In the genomic region with DNA sequence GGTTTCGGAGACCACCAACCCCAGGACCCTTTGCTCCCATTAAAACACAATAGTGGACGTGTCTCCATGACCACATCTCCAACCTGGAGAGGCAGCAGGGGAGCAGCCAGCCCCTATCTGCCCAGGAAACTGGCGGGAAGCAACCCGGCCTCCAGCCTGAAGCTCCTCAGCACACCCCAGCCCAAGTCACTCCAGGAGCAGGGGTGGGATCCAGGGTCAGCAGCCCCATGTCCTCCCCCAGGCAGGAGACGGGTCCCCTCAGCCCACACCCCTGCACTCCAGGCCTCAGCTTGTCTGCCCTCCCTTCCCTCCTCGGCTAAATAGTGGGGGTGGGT, we compare ENCODE assay signal across 9 cellular contexts. TPM values are rescaled to one million over a fixed set of nuclear protein-coding genes. Genes with fewer than 3 reads are reported as not detected.
DNase-seq lines count a peak whose midpoint lies in the region; ATAC-seq and TF ChIP-seq lines count a peak whose summit lies in the region.
"Had no signal": no experiment of that assay in that cellular context is flagged by ENCODE, and none has a peak within 500 bp of the region (broad histone marks: within the 10 kb centered on the region; RNA-seq: fewer than 3 reads in every experiment).

No MANE protein-coding gene starts in this region.

- no peak overlapping the region for H3K27ac ChIP-seq in breast epithelium
- no peak overlapping the region for H3K27ac ChIP-seq in substantia nigra (ENCODE audit: low read depth, low read length, poor library complexity, severe bottlenecking)

- BruUV-seq in Caco-2 (replicated peaks; lab: Mats Ljungman, UMichigan), result TSS peak; percentile 51

- TF ChIP-seq CTCF in Caco-2 (IDR thresholded peaks at IDR 0.05; ENCODE audit: insufficient read depth in 1 of 2, low read depth in 1 of 2, low read length in 1 of 2, severe bottlenecking in 1 of 2, unreplicated experiment in 1 of 2) (no peak), breast epithelium (IDR thresholded peaks at IDR 0.05) (no peak)

- no peaks in the 10 kb centered on the region for H3K9me3 Mint-ChIP-seq in Caco-2 (ENCODE audit: unreplicated experiment)
- no peaks in the 10 kb centered on the region for H3K9me3 Mint-ChIP-seq in natural killer cell treated with Interleukin-12 subunit alpha and Interleukin-12 subunit beta and Interleukin-15 and Interleukin-18, amount 100 ng/mL, for 72 hours

- H3K4me1 ChIP-seq in Caco-2 (peaks cover 53% of the 10 kb centered on the region), breast epithelium (peaks cover 0 to 9% of the 10 kb centered on the region in 2 donors)

- DNase-seq in Caco-2 (no peak), breast epithelium (ENCODE audit: low spot score in 2 of 2) (no peak), putamen (ENCODE audit: low spot score) (no peak), substantia nigra (lab: John Stamatoyannopoulos, UW) (no peak), NCI-H2081 treated with DMSO at 0.1 percent for 48 hours (lab: John Stamatoyannopoulos, UW) (no peak)
- no peak for DNase-seq in natural killer cell treated with Interleukin-12 subunit alpha and Interleukin-12 subunit beta and Interleukin-15 and Interleukin-18, amount 100 ng/mL, for 72 hours (ENCODE audit: low spot score)
- DNase-seq: NCI-H524 treated with DMSO at 0.1 percent for 48 hours had no signal

- no peak for TF ChIP-seq POLR2A in breast epithelium (IDR thresholded peaks at IDR 0.05)

- POLR2A ChIA-PET in Caco-2 (lab: Charles Lee), result no interaction called here

- H3K27me3 ChIP-seq in Caco-2 (replicated peaks; ENCODE audit: control insufficient read depth, insufficient read depth, low read length) (no peaks in the 10 kb centered on the region), breast epithelium (peaks cover 0 to 23% of the 10 kb centered on the region in 2 donors)

- H3K27me3 Mint-ChIP-seq in Caco-2 (ENCODE audit: insufficient read depth, unreplicated experiment), result no peaks in the 10 kb centered on the region
- H3K27me3 Mint-ChIP-seq in natural killer cell treated with Interleukin-12 subunit alpha and Interleukin-12 subunit beta and Interleukin-15 and Interleukin-18, amount 100 ng/mL, for 72 hours, result no peaks in the 10 kb centered on the region

- CTCF ChIA-PET in Caco-2 (lab: Charles Lee), result interaction anchor here (0.6 to 1.0 kb wide), 2 partner anchors 18 to 19 kb away, joined by 4 read pairs; no protein-coding TSS in a partner anchor

- H3K36me3 Mint-ChIP-seq in Caco-2 (ENCODE audit: insufficient read depth, unreplicated experiment), result peaks cover 31% of the 10 kb centered on the region
- H3K36me3 Mint-ChIP-seq in natural killer cell treated with Interleukin-12 subunit alpha and Interleukin-12 subunit beta and Interleukin-15 and Interleukin-18, amount 100 ng/mL, for 72 hours, result no peaks in the 10 kb centered on the region

- H3K36me3 ChIP-seq in Caco-2 (ENCODE audit: control insufficient read depth, insufficient read depth, low read length), result peaks cover 6% of the 10 kb centered on the region
- no peaks in the 10 kb centered on the region for H3K36me3 ChIP-seq in breast epithelium

- peak overlapping the region; percentile 80 for H3K27ac Mint-ChIP-seq in Caco-2 (ENCODE audit: unreplicated experiment)
- peak overlapping the region; percentile 81 to 83 for H3K27ac Mint-ChIP-seq in natural killer cell treated with Interleukin-12 subunit alpha and Interleukin-12 subunit beta and Interleukin-15 and Interleukin-18, amount 100 ng/mL, for 72 hours

- H3K4me3 ChIP-seq in Caco-2 (ENCODE audit: low read depth, low read length), result peak overlapping the region; percentile 52
- H3K4me3 ChIP-seq in breast epithelium, result peak overlapping the region; percentile 7 to 54 (median 26)

- H3K4me1 Mint-ChIP-seq in Caco-2 (ENCODE audit: low read depth, unreplicated experiment), result peaks cover 11% of the 10 kb centered on the region
- H3K4me1 Mint-ChIP-seq in natural killer cell treated with Interleukin-12 subunit alpha and Interleukin-12 subunit beta and Interleukin-15 and Interleukin-18, amount 100 ng/mL, for 72 hours (ENCODE audit: low read depth in 2 of 2), result peaks cover 19 to 23% of the 10 kb centered on the region in 2 donors

- H3K4me3 Mint-ChIP-seq in Caco-2 (ENCODE audit: unreplicated experiment), result peak overlapping the region; percentile 62
- H3K4me3 Mint-ChIP-seq in natural killer cell treated with Interleukin-12 subunit alpha and Interleukin-12 subunit beta and Interleukin-15 and Interleukin-18, amount 100 ng/mL, for 72 hours, result peak overlapping the region; percentile 83

- ATAC-seq in HG03025 (IDR thresholded peaks at IDR 0.05; ENCODE audit: low FRiP score, unreplicated experiment), result peak; percentile 1
- no peak for ATAC-seq in natural killer cell treated with Interleukin-12 subunit alpha and Interleukin-12 subunit beta and Interleukin-15 and Interleukin-18, amount 100 ng/mL, for 72 hours
- no peak for ATAC-seq in HG03457 (IDR thresholded peaks at IDR 0.05; ENCODE audit: unreplicated experiment)

- intact Hi-C loops in Caco-2 (cut with micrococcal nuclease; ENCODE audit: unreplicated experiment) (no loop called here), breast epithelium (cut with DNase I; ENCODE audit: low total_unique reads) (no loop called here)

- no peaks in the 10 kb centered on the region for H3K9me3 ChIP-seq in Caco-2
- no peaks in the 10 kb centered on the region for H3K9me3 ChIP-seq in breast epithelium

RNA-seq across cellular contexts. Expression of gene ADAM8, which starts 0.6 kb away (rescaled TPM):
- total RNA-seq in Caco-2 (2022) (13.4 and 16.8 TPM in 2 replicates), breast epithelium (1 to 10 TPM; 4.6 to 6.6 (median 5.0) TPM)
- 100 to 1,000 TPM; 202 to 211 TPM for total RNA-seq in natural killer cell treated with Interleukin-12 subunit alpha and Interleukin-12 subunit beta and Interleukin-15 and Interleukin-18, amount 100 ng/mL, for 72 hours

RNA-seq across cellular contexts. Expression of gene TUBGCP2, which starts 32.6 kb away (rescaled TPM):
- total RNA-seq in Caco-2 (2022), result 92.2 and 93.3 TPM in 2 replicates
- total RNA-seq in breast epithelium, result 10 to 100 TPM; 33.6 to 40.0 (median 39.5) TPM
- total RNA-seq in natural killer cell treated with Interleukin-12 subunit alpha and Interleukin-12 subunit beta and Interleukin-15 and Interleukin-18, amount 100 ng/mL, for 72 hours, result 10 to 100 TPM; 53.3 to 58.2 TPM

RNA-seq across cellular contexts. Expression of gene ZNF511, which starts 32.6 kb away (rescaled TPM):
- total RNA-seq in Caco-2 (2022) (98.5 and 112 TPM in 2 replicates), breast epithelium (10 to 100 TPM; 27.4 to 33.2 (median 32.1) TPM)
- total RNA-seq in natural killer cell treated with Interleukin-12 subunit alpha and Interleukin-12 subunit beta and Interleukin-15 and Interleukin-18, amount 100 ng/mL, for 72 hours, result 10 to 100 TPM; 38.1 to 73.2 TPM

RNA-seq across cellular contexts. Expression of gene VENTX, which starts 38.4 kb away (rescaled TPM):
- total RNA-seq in Caco-2 (2022) (0.12 TPM in 1 of 2 replicates, not detected in the other), breast epithelium (1 to 10 TPM in 1 of 3 donors, under 1 TPM in 2; 0.33 to 4.6 (median 0.73) TPM)
- not detected for total RNA-seq in natural killer cell treated with Interleukin-12 subunit alpha and Interleukin-12 subunit beta and Interleukin-15 and Interleukin-18, amount 100 ng/mL, for 72 hours

RNA-seq across cellular contexts. Expression of gene UTF1, which starts 46.0 kb away (rescaled TPM):
- total RNA-seq in Caco-2 (2022), result not detected in 2 replicates
- not detected for total RNA-seq in breast epithelium
- not detected for total RNA-seq in natural killer cell treated with Interleukin-12 subunit alpha and Interleukin-12 subunit beta and Interleukin-15 and Interleukin-18, amount 100 ng/mL, for 72 hours

Comparison
In these comparisons a context has a peak if more than half of its experiments do, and no peak if none do; other contexts are left out.
1. RNA of gene ADAM8, which starts 0.6 kb away (total RNA-seq): 202 to 211 TPM in natural killer cell treated with Interleukin-12 subunit alpha and Interleukin-12 subunit beta and Interleukin-15 and Interleukin-18, amount 100 ng/mL, for 72 hours; 13.4 to 16.8 TPM in Caco-2 and 4.6 to 6.6 TPM in breast epithelium; every median in the first group is over 10 times any median in the second.